Comparison of ENCODE assay signal across 1 cellular context in genomic region chr11:58165504-58166106, GRCh38.
TF ChIP-seq lines count a peak whose summit lies in the region.

No MANE protein-coding gene starts in this region.

TF ChIP-seq in HepG2, 621 proteins besides CTCF, POLR2A, EP300 and RAD21 (continued from another document and continues in another):
- peak; percentile 88; the same call in 1 of the 2 replicates for TF ChIP-seq EHMT2 (IDR thresholded peaks at IDR 0.05; ENCODE audit: borderline replicate concordance, low read depth, low read length)
- TF ChIP-seq SYNCRIP (IDR thresholded peaks at IDR 0.05; ENCODE audit: insufficient read depth, low read depth, low read length), result no peak
- TF ChIP-seq ATF2 (CRISPR knock-in tag; IDR thresholded peaks at IDR 0.05), result peak; percentile 57
- TF ChIP-seq ESRRA (CRISPR knock-in tag; IDR thresholded peaks at IDR 0.05; ENCODE audit: low read depth), result 0 out of 2 replicates have a peak, but pooled peaks have one; percentile 53
- TF ChIP-seq SOX5 (CRISPR knock-in tag; IDR thresholded peaks at IDR 0.05; ENCODE audit: borderline replicate concordance), result peak; percentile 89
- TF ChIP-seq HHEX (CRISPR knock-in tag; IDR thresholded peaks at IDR 0.05), result peak; percentile 85
- TF ChIP-seq REST (IDR thresholded peaks at IDR 0.05; ENCODE audit: borderline replicate concordance in 1 of 2, low read depth in 1 of 2, low read length in 2 of 2), result peak in 1 of 2 experiments; percentile 50; a peak in 1 of 4 replicates
- peak; percentile 89 for TF ChIP-seq ZMYM4 (CRISPR knock-in tag; IDR thresholded peaks at IDR 0.05)
- TF ChIP-seq ZNF292 (CRISPR knock-in tag; IDR thresholded peaks at IDR 0.05; ENCODE audit: borderline replicate concordance, low read depth), result peak; percentile 58; the same call in 1 of the 2 replicates
- TF ChIP-seq DRAP1 (CRISPR knock-in tag; IDR thresholded peaks at IDR 0.05), result peak; percentile 43
- TF ChIP-seq ISL2 (CRISPR knock-in tag; IDR thresholded peaks at IDR 0.05), result peak; percentile 99
- TF ChIP-seq HDAC1 (CRISPR knock-in tag; IDR thresholded peaks at IDR 0.05), result peak; percentile 87
- TF ChIP-seq RARA (CRISPR knock-in tag; IDR thresholded peaks at IDR 0.05), result peak; percentile 80
- TF ChIP-seq TFAP4 (IDR thresholded peaks at IDR 0.05; ENCODE audit: borderline replicate concordance, low read depth), result peak; percentile 60; the same call in 1 of the 2 replicates
- 0 out of 2 replicates have a peak, but pooled peaks have one; percentile 19 for TF ChIP-seq STAG1 (CRISPR knock-in tag; IDR thresholded peaks at IDR 0.05)
- TF ChIP-seq ZFY (CRISPR knock-in tag; IDR thresholded peaks at IDR 0.05), result no peak
- 0 out of 2 replicates have a peak, but pooled peaks have one; percentile 70 for TF ChIP-seq CSRNP1 (CRISPR knock-in tag; IDR thresholded peaks at IDR 0.05)
- peak; percentile 72 for TF ChIP-seq HNF1A (IDR thresholded peaks at IDR 0.05; ENCODE audit: low read depth)
- TF ChIP-seq HNF1A (CRISPR knock-in tag; IDR thresholded peaks at IDR 0.05; ENCODE audit: borderline replicate concordance), result peak; percentile 91
- peak; percentile 81; the same call in 1 of the 2 replicates for TF ChIP-seq SIX1 (CRISPR knock-in tag; IDR thresholded peaks at IDR 0.05; ENCODE audit: borderline replicate concordance)
- TF ChIP-seq SAFB2 (CRISPR knock-in tag; IDR thresholded peaks at IDR 0.05; ENCODE audit: borderline replicate concordance, low read depth), result no peak; the same call in 1 of the 2 replicates
- TF ChIP-seq MED13 (CRISPR knock-in tag; IDR thresholded peaks at IDR 0.05), result peak; percentile 86; the same call in 1 of the 2 replicates
- peak; percentile 34; the same call in 1 of the 2 replicates for TF ChIP-seq ZNF670 (CRISPR knock-in tag; IDR thresholded peaks at IDR 0.05; ENCODE audit: borderline replicate concordance)
- TF ChIP-seq POGZ (CRISPR knock-in tag; IDR thresholded peaks at IDR 0.05), result peak; percentile 90
- 0 out of 2 replicates have a peak, but pooled peaks have one; percentile 55 for TF ChIP-seq TOPORS (CRISPR knock-in tag; IDR thresholded peaks at IDR 0.05)
- TF ChIP-seq TGIF2 (CRISPR knock-in tag; IDR thresholded peaks at IDR 0.05), result 0 out of 2 replicates have a peak, but pooled peaks have one; percentile 23
- TF ChIP-seq TCF7 (IDR thresholded peaks at IDR 0.05; ENCODE audit: low read depth), result peak; percentile 96
- peak; percentile 65 for TF ChIP-seq ZNF703 (CRISPR knock-in tag; IDR thresholded peaks at IDR 0.05; ENCODE audit: borderline replicate concordance)
- no peak for TF ChIP-seq ZNF253 (CRISPR knock-in tag; IDR thresholded peaks at IDR 0.05; ENCODE audit: borderline replicate concordance)
- 0 out of 2 replicates have a peak, but pooled peaks have one; percentile 50 for TF ChIP-seq TRIM24 (CRISPR knock-in tag; IDR thresholded peaks at IDR 0.05)
- 0 out of 2 replicates have a peak, but pooled peaks have one; percentile 10 for TF ChIP-seq KDM1A (CRISPR knock-in tag; IDR thresholded peaks at IDR 0.05)
- no peak for TF ChIP-seq SRSF9 (IDR thresholded peaks at IDR 0.05; ENCODE audit: borderline replicate concordance, insufficient read depth, low read depth, low read length, poor library complexity, severe bottlenecking)
- no peak for TF ChIP-seq NFKB2 (CRISPR knock-in tag; IDR thresholded peaks at IDR 0.05; ENCODE audit: borderline replicate concordance)
- no peak for TF ChIP-seq KDM5A (IDR thresholded peaks at IDR 0.05; ENCODE audit: borderline replicate concordance, low read length)
- TF ChIP-seq AHDC1 (CRISPR knock-in tag; IDR thresholded peaks at IDR 0.05; ENCODE audit: borderline replicate concordance), result peak; percentile 95
- no peak for TF ChIP-seq ZNF740 (CRISPR knock-in tag; IDR thresholded peaks at IDR 0.05)
- TF ChIP-seq STAT6 (CRISPR knock-in tag; IDR thresholded peaks at IDR 0.05; ENCODE audit: borderline replicate concordance), result peak; percentile 88
